ENCODE assay signal across 17 cellular contexts in genomic region chr15:78064544-78064943, GRCh38. TPM values are rescaled to one million over a fixed set of nuclear protein-coding genes. Genes with fewer than 3 reads are reported as not detected.
DNase-seq lines count a peak whose midpoint lies in the region; ATAC-seq, FAIRE-seq and TF ChIP-seq lines count a peak whose summit lies in the region.
"Had no signal": no experiment of that assay in that cellular context is flagged by ENCODE, and none has a peak within 500 bp of the region (broad histone marks: within the 10 kb centered on the region; RNA-seq: fewer than 3 reads in every experiment).

No MANE protein-coding gene starts in this region.

- H3K4me1 ChIP-seq in kidney (ENCODE audit: control insufficient read depth in 1 of 2, insufficient read depth in 1 of 2, low read depth in 1 of 2, low read length in 2 of 2) (peaks cover 40 to 46% of the 10 kb centered on the region in 2 donors), stomach smooth muscle (ENCODE audit: control insufficient read depth, insufficient read depth, low read length) (peaks cover 62% of the 10 kb centered on the region), HAP-1 (peaks cover 38% of the 10 kb centered on the region)

- H3K27me3 ChIP-seq in stomach smooth muscle (ENCODE audit: control insufficient read depth in 1 of 2, insufficient read depth in 2 of 2, low read length in 2 of 2) (no peaks in the 10 kb centered on the region), HAP-1 (ENCODE audit: low read depth) (no peaks in the 10 kb centered on the region)

- H3K27ac ChIP-seq in KOPT-K1 (ENCODE audit: low read depth, low read length, poor library complexity, severe bottlenecking) (peak overlapping the region; percentile 81), kidney (ENCODE audit: low read depth in 2 of 2, low read length in 2 of 2) (peak overlapping the region; percentile 22 to 83), stomach smooth muscle (ENCODE audit: low read length) (peak overlapping the region; percentile 82)

- no peak for FAIRE-seq in kidney (lab: Jason Lieb, UNC)
- FAIRE-seq: keratinocyte had no signal

- DNase-seq in cardiac fibroblast (ENCODE audit: low read depth in 2 of 2) (peak; percentile 73 to 90), kidney (no peak), NCI-H446 (lab: John Stamatoyannopoulos, UW) (no peak), HAP-1 (ENCODE audit: low spot score in 2 of 2) (no peak)
- DNase-seq: activated CD4-positive, alpha-beta T cell treated with anti-CD3 and anti-CD28 coated beads, Interleukin-2, amount 10 ng/mL, durations not matched to agents 7 days and 5 days; activated naive CD4-positive, alpha-beta T cell treated with anti-CD3 and anti-CD28 coated beads, Interleukin-2, amount 50 U/mL, for 16 hours; CD4-positive, alpha-beta T cell; NCI-H2171; SIG-M5 had no signal

- in situ Hi-C loops in HAP-1 (cut with MboI; ENCODE audit: low sequenced_read_pairs), result no loop called here

- TF ChIP-seq CTCF in cardiac fibroblast (IDR thresholded peaks at IDR 0.05; ENCODE audit: low read depth, low read length), result no peak
- no peak for TF ChIP-seq CTCF in kidney (IDR thresholded peaks at IDR 0.05; ENCODE audit: borderline replicate concordance, extremely low read depth, insufficient read depth)

- H3K4me3 ChIP-seq in cardiac fibroblast (replicated peaks in 1 of 2; ENCODE audit: low read depth in 2 of 2, low read length in 2 of 2) (no peak overlapping the region), kidney (ENCODE audit: low read length in 2 of 2) (no peak overlapping the region), stomach smooth muscle (ENCODE audit: low read length in 2 of 2) (no peak overlapping the region), HAP-1 (no peak overlapping the region)

- H3K36me3 ChIP-seq in KOPT-K1 (ENCODE audit: insufficient read depth, low read length) (no peaks in the 10 kb centered on the region), kidney (ENCODE audit: control insufficient read depth in 1 of 2, insufficient read depth in 2 of 2, low read length in 2 of 2) (no peaks in the 10 kb centered on the region), stomach smooth muscle (ENCODE audit: control insufficient read depth in 2 of 2, insufficient read depth in 2 of 2, low read length in 2 of 2) (no peaks in the 10 kb centered on the region), HAP-1 (replicated peaks) (no peaks in the 10 kb centered on the region)

- intact Hi-C loops in kidney (cut with DNase I), result no loop called here

- no peaks in the 10 kb centered on the region for H3K9me3 ChIP-seq in KOPT-K1 (ENCODE audit: insufficient read depth, low read length, poor library complexity, severe bottlenecking)
- no peaks in the 10 kb centered on the region for H3K9me3 ChIP-seq in kidney (ENCODE audit: control insufficient read depth in 1 of 2, low read length in 2 of 2)
- no peaks in the 10 kb centered on the region for H3K9me3 ChIP-seq in stomach smooth muscle (ENCODE audit: control insufficient read depth in 2 of 2, low read length in 2 of 2)
- no peaks in the 10 kb centered on the region for H3K9me3 ChIP-seq in HAP-1

- H3K9ac ChIP-seq in kidney (ENCODE audit: low read length in 2 of 2) (no peak overlapping the region), stomach smooth muscle (ENCODE audit: low read length in 2 of 2) (no peak overlapping the region)

- ATAC-seq in HG03135 (IDR thresholded peaks at IDR 0.05; ENCODE audit: unreplicated experiment) (no peak), HG03521 (IDR thresholded peaks at IDR 0.05; ENCODE audit: unreplicated experiment) (no peak)

RNA-seq across cellular contexts. Expression of gene TBC1D2B, which starts 13.0 kb away (rescaled TPM):
- total RNA-seq in kidney, result 41.6 TPM
- 8.5 TPM for polyA plus RNA-seq in kidney (ENCODE audit: insufficient read depth, low read depth, low replicate concordance)

RNA-seq across cellular contexts. Expression of gene SH2D7, which starts 27.8 kb away (rescaled TPM):
- total RNA-seq in kidney, result not detected
- polyA plus RNA-seq in kidney (ENCODE audit: insufficient read depth, low read depth, low replicate concordance), result not detected
- total RNA-seq: activated CD4-positive, alpha-beta T cell treated with anti-CD3 and anti-CD28 coated beads, Interleukin-2, amount 10 ng/mL, durations not matched to agents 7 days and 5 days; CD4-positive, alpha-beta T cell; H4; renal cortical epithelial cell had no signal
- polyA plus RNA-seq: IgD-negative memory B cell, keratinocyte had no signal

Comparison
In these comparisons a context has a peak if more than half of its experiments do, and no peak if none do; other contexts are left out.
1. DNase-seq: peak in cardiac fibroblast (2 of 2); none in kidney (single experiment), NCI-H446 (0 of 2) and HAP-1 (0 of 2).
2. Peak in every context shown above with its lines, with median percentiles within 50 percentile points of each other: H3K27ac ChIP-seq.